9 cellular contexts compared by ENCODE assay signal in the genomic region with DNA sequence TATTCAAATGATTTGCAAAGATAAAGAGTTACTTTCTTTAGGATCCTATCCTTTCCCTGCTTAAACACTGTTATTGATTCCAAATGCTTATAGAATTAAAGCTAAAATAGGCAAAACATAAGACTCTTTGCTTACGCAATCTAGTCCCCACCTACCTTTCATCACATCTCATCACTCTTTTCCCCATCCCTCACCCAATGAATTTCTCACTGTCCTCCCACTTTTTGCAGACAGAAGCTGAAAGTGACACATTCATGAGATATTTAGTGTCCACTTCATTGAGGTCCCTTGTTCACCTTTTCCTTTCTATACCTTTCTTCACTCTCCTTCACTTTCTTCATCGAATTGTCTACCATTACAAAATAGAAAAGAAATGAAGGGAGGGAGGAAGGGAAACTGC. TPM values are rescaled to one million over a fixed set of nuclear protein-coding genes. Genes with fewer than 3 reads are reported as not detected.
DNase-seq lines count a peak whose midpoint lies in the region; ATAC-seq and TF ChIP-seq lines count a peak whose summit lies in the region.
"Had no signal": no experiment of that assay in that cellular context is flagged by ENCODE, and none has a peak within 500 bp of the region (broad histone marks: within the 10 kb centered on the region; RNA-seq: fewer than 3 reads in every experiment).

No MANE protein-coding gene starts in this region.

- H2AK9ac ChIP-seq in IMR-90 (replicated peaks; ENCODE audit: low read depth, low read length, poor library complexity): no peak overlapping the region

- H3K4me1 ChIP-seq in CD8-positive, alpha-beta memory T cell (ENCODE audit: insufficient read depth, low read length): no peaks in the 10 kb centered on the region
- H3K4me1 ChIP-seq in IMR-90 (ENCODE audit: control insufficient read depth, insufficient read depth, low read length): no peaks in the 10 kb centered on the region

- no TSS peak for BruUV-seq in IMR-90 (replicated peaks; lab: Mats Ljungman, UMichigan)

- no peak overlapping the region for H3K18ac ChIP-seq in IMR-90 (ENCODE audit: low read depth, low read length)

- peak overlapping the region in 1 of 8 donors; percentile 3 for H3K27ac Mint-ChIP-seq in CD8-positive, alpha-beta memory T cell
- peak overlapping the region in 1 of 2 donors; percentile 85 for H3K27ac Mint-ChIP-seq in natural killer cell

- H3K4me3 ChIP-seq in CD8-positive, alpha-beta memory T cell (ENCODE audit: low read length): no peak overlapping the region
- H3K4me3 ChIP-seq in IMR-90 (ENCODE audit: insufficient read depth, low read depth, low read length): peak overlapping the region; percentile 90
- H3K4me3 ChIP-seq in astrocyte of the spinal cord (ENCODE audit: low read depth, low read length): peak overlapping the region; percentile 75

- H4K20me1 ChIP-seq in IMR-90 (ENCODE audit: insufficient read depth, low read length): no peaks in the 10 kb centered on the region

- 40% methylated on average over 1 of the region's 2 CpGs; no CpG with 5 or more reads in 1 of the 2 experiments for WGBS in IMR-90 (ENCODE audit: extremely low coverage in 2 of 2, insufficient read length in 1 of 2), 2 experiments

- H2BK5ac ChIP-seq in IMR-90 (ENCODE audit: low read depth, low read length, poor library complexity, severe bottlenecking): no peak overlapping the region

- ATAC-seq in IMR-90 (ENCODE audit: low read depth): no peak
- no peak for ATAC-seq in natural killer cell
- no peak for ATAC-seq in GM21717 (IDR thresholded peaks at IDR 0.05; ENCODE audit: unreplicated experiment)
- no peak for ATAC-seq in GM21529 (IDR thresholded peaks at IDR 0.05; ENCODE audit: unreplicated experiment)

- no peak overlapping the region for H2AFZ ChIP-seq in IMR-90 (replicated peaks; ENCODE audit: low read length, poor library complexity)

- CTCF ChIA-PET in CD8-positive, alpha-beta memory T cell (lab: Charles Lee): no interaction called here
- CTCF ChIA-PET in IMR-90 (lab: Yijun Ruan, JAX): no interaction called here

- no peak overlapping the region for H2BK120ac ChIP-seq in IMR-90 (ENCODE audit: low read depth, low read length)

- no peaks in the 10 kb centered on the region for H3K36me3 Mint-ChIP-seq in CD8-positive, alpha-beta memory T cell
- no peaks in the 10 kb centered on the region for H3K36me3 Mint-ChIP-seq in natural killer cell

- no peak overlapping the region for H3K14ac ChIP-seq in IMR-90 (replicated peaks; ENCODE audit: low read depth, low read length)

- H4K91ac ChIP-seq in IMR-90 (ENCODE audit: insufficient read depth, low read depth, low read length): no peak overlapping the region

- no peak overlapping the region for H3K27ac ChIP-seq in CD8-positive, alpha-beta memory T cell (ENCODE audit: low read depth, low read length)
- no peak overlapping the region for H3K27ac ChIP-seq in IMR-90 (ENCODE audit: insufficient read depth, low read length)

- no peak overlapping the region for H4K8ac ChIP-seq in IMR-90 (ENCODE audit: low read depth in 2 of 2, low read length in 2 of 2)

- no peak overlapping the region for H3K4ac ChIP-seq in IMR-90 (ENCODE audit: low read depth, low read length)

- peaks cover 6 to 14% of the 10 kb centered on the region in 2 donors for H3K27me3 Mint-ChIP-seq in CD8-positive, alpha-beta memory T cell
- no peaks in the 10 kb centered on the region for H3K27me3 Mint-ChIP-seq in natural killer cell (ENCODE audit: low read depth in 2 of 2)

- TF ChIP-seq CTCF in IMR-90 (conservative IDR thresholded peaks at IDR 0.05; ENCODE audit: low read depth, low read length) (no peak), astrocyte of the spinal cord (IDR thresholded peaks at IDR 0.05; ENCODE audit: low read depth, low read length) (no peak), natural killer cell (IDR thresholded peaks at IDR 0.05) (no peak)

- no peak overlapping the region for H2BK20ac ChIP-seq in IMR-90 (ENCODE audit: low read depth, low read length)

- intact Hi-C loops in IMR-90 (cut with micrococcal nuclease) (no loop called here), natural killer cell (cut with micrococcal nuclease) (no loop called here)

- H3K4me3 Mint-ChIP-seq in CD8-positive, alpha-beta memory T cell: peak overlapping the region; percentile 20 to 64 (median 52)
- H3K4me3 Mint-ChIP-seq in natural killer cell: peak overlapping the region; percentile 69

- no peaks in the 10 kb centered on the region for H3K9me3 ChIP-seq in CD8-positive, alpha-beta memory T cell (ENCODE audit: low read length)
- H3K9me3 ChIP-seq in IMR-90 (ENCODE audit: control insufficient read depth, insufficient read depth, low read length): no peaks in the 10 kb centered on the region

- no peak overlapping the region for H3K56ac ChIP-seq in IMR-90 (ENCODE audit: extremely low read depth, insufficient read depth, low read length)

- no peak overlapping the region for H3K9ac ChIP-seq in IMR-90 (ENCODE audit: low read depth, low read length)

- TF ChIP-seq RAD21 in IMR-90 (IDR thresholded peaks at IDR 0.05; ENCODE audit: low read length): no peak

- no peak overlapping the region for H2AK5ac ChIP-seq in IMR-90 (ENCODE audit: low read depth, low read length)

- H3K9me3 Mint-ChIP-seq in CD8-positive, alpha-beta memory T cell: peaks cover 0 to 3% (median 0%) of the 10 kb centered on the region in 5 donors
- no peaks in the 10 kb centered on the region for H3K9me3 Mint-ChIP-seq in natural killer cell

- in situ Hi-C loops in IMR-90 (cut with MboI; ENCODE audit: low sequenced_read_pairs): no loop called here
- in situ Hi-C loops in astrocyte of the spinal cord (cut with HindIII; ENCODE audit: low sequenced_read_pairs): no loop called here

- peak overlapping the region; percentile 36; the same call in 1 of the 2 replicates for H3K4me2 ChIP-seq in IMR-90 (ENCODE audit: low read depth, low read length)

- H2BK15ac ChIP-seq in IMR-90 (ENCODE audit: low read depth, low read length): no peak overlapping the region

- H4K5ac ChIP-seq in IMR-90 (ENCODE audit: low read depth, low read length): no peak overlapping the region

- DNase-seq in CD8-positive, alpha-beta memory T cell: no peak
- no peak for DNase-seq in IMR-90
- no peak for DNase-seq in astrocyte of the spinal cord (ENCODE audit: low read depth, low spot score)
- DNase-seq in natural killer cell: no peak
- DNase-seq in occipital lobe (lab: John Stamatoyannopoulos, UW): no peak
- DNase-seq in activated CD4-positive, alpha-beta T cell treated with anti-CD3 and anti-CD28 coated beads for 4 hours: no peak

- peaks cover 9 to 19% (median 16%) of the 10 kb centered on the region in 3 donors for H3K4me1 Mint-ChIP-seq in CD8-positive, alpha-beta memory T cell
- peaks cover 10 to 25% of the 10 kb centered on the region in 2 donors for H3K4me1 Mint-ChIP-seq in natural killer cell

- peaks cover 0 to 3% of the 10 kb centered on the region in 2 experiments; a peak in 1 of 4 replicates for H3K79me1 ChIP-seq in IMR-90 (ENCODE audit: low read depth in 1 of 2, low read length in 2 of 2)

- no peak overlapping the region for H3K23ac ChIP-seq in IMR-90 (ENCODE audit: low read depth, low read length)

- TF ChIP-seq POLR2A in IMR-90 (IDR thresholded peaks at IDR 0.05; ENCODE audit: low read depth, low read length): no peak

- H3K36me3 ChIP-seq in CD8-positive, alpha-beta memory T cell (ENCODE audit: insufficient read depth, low read length): no peaks in the 10 kb centered on the region
- no peaks in the 10 kb centered on the region for H3K36me3 ChIP-seq in IMR-90 (ENCODE audit: control insufficient read depth, insufficient read depth, low read length)

- H3K9me1 ChIP-seq in IMR-90 (ENCODE audit: insufficient read depth, low read length): no peaks in the 10 kb centered on the region

- H3K27me3 ChIP-seq in CD8-positive, alpha-beta memory T cell (ENCODE audit: insufficient read depth, low read length, poor library complexity, severe bottlenecking): no peaks in the 10 kb centered on the region
- no peaks in the 10 kb centered on the region for H3K27me3 ChIP-seq in IMR-90 (ENCODE audit: control insufficient read depth, insufficient read depth, low read length)

- POLR2A ChIA-PET in CD8-positive, alpha-beta memory T cell (lab: Charles Lee): no interaction called here
- POLR2A ChIA-PET in IMR-90 (lab: Charles Lee; ENCODE audit: unreplicated experiment): no interaction called here

- dilution Hi-C loops in IMR-90 (cut with HindIII; ENCODE audit: low sequenced_read_pairs, unreplicated experiment): no loop called here

TF ChIP-seq in IMR-90, 13 proteins besides CTCF, POLR2A, EP300 and RAD21:
- TF ChIP-seq MXI1 (IDR thresholded peaks at IDR 0.05; ENCODE audit: borderline replicate concordance, low read depth, low read length): no peak
- TF ChIP-seq CHD1 (IDR thresholded peaks at IDR 0.05; ENCODE audit: low read depth, low read length): no peak
- TF ChIP-seq FOS (IDR thresholded peaks at IDR 0.05; ENCODE audit: low read depth, low read length): no peak
- peak; percentile 56 for TF ChIP-seq CEBPB (IDR thresholded peaks at IDR 0.05; ENCODE audit: low read depth, low read length)

RNA-seq across cellular contexts. Expression of a gene that starts 0.4 kb away (rescaled TPM):
- not detected for total RNA-seq in CD8-positive, alpha-beta memory T cell
- not detected for polyA plus RNA-seq in CD8-positive, alpha-beta memory T cell
- not detected in 2 replicates for total RNA-seq in IMR-90 (2012; rRNA removed)
- not detected in 2 replicates for polyA plus RNA-seq in IMR-90 (2012; rRNA removed)
- polyA plus RNA-seq in IMR-90 (2012; cell fraction: cytosol; rRNA removed): not detected in 2 replicates
- polyA plus RNA-seq in IMR-90 (2012; cell fraction: nucleus; rRNA removed; ENCODE audit: low replicate concordance): not detected in 2 replicates
- total RNA-seq in natural killer cell: under 1 TPM in 1 of 3 donors, not detected in 2; 0.10 TPM
- total RNA-seq in occipital lobe: 1.2 TPM
- total RNA-seq: HT1080 had no signal

RNA-seq across cellular contexts. Expression of a gene that starts 0.6 kb away (rescaled TPM):
- under 1 TPM; 0.07 to 0.11 TPM for total RNA-seq in CD8-positive, alpha-beta memory T cell
- polyA plus RNA-seq in CD8-positive, alpha-beta memory T cell: 1.3 TPM
- total RNA-seq in IMR-90 (2012; rRNA removed) (2.3 and 3.9 TPM in 2 replicates), natural killer cell (1 to 10 TPM in 1 of 3 donors, under 1 TPM in 2; 0.75 to 1.7 (median 1.00) TPM), occipital lobe (127 TPM)
- polyA plus RNA-seq in IMR-90 (2012; rRNA removed): 2.0 and 2.9 TPM in 2 replicates
- polyA plus RNA-seq in IMR-90 (2012; cell fraction: cytosol; rRNA removed): 0.19 and 0.28 TPM in 2 replicates
- 0.62 and 8.6 TPM in 2 replicates for polyA plus RNA-seq in IMR-90 (2012; cell fraction: nucleus; rRNA removed; ENCODE audit: low replicate concordance)

Comparison
In these comparisons a context has a peak if more than half of its experiments do, and no peak if none do; other contexts are left out.
1. RNA of a gene that starts 0.6 kb away (total RNA-seq): 127 TPM in occipital lobe (single experiment); 2.3 to 3.9 TPM in IMR-90, 0.75 to 1.7 TPM in natural killer cell and 0.07 to 0.11 TPM in CD8-positive, alpha-beta memory T cell; every median in the first group is over 10 times any median in the second.